25 cellular contexts compared by ENCODE assay signal in genomic region chr5:81395262-81395661, GRCh38. TPM values are rescaled to one million over a fixed set of nuclear protein-coding genes. Genes with fewer than 3 reads are reported as not detected.
DNase-seq lines count a peak whose midpoint lies in the region; ATAC-seq, FAIRE-seq and TF ChIP-seq lines count a peak whose summit lies in the region.
"Had no signal": no experiment of that assay in that cellular context is flagged by ENCODE, and none has a peak within 500 bp of the region (broad histone marks: within the 10 kb centered on the region; RNA-seq: fewer than 3 reads in every experiment).

No MANE protein-coding gene starts in this region.

- TF ChIP-seq CTCF in HepG2 (CRISPR knock-in tag; IDR thresholded peaks at IDR 0.05) (no peak), right lobe of liver (IDR thresholded peaks at IDR 0.05) (no peak), foreskin fibroblast (IDR thresholded peaks at IDR 0.05; ENCODE audit: low read depth, low read length) (no peak), tibial nerve (IDR thresholded peaks at IDR 0.05) (no peak), prostate gland (IDR thresholded peaks at IDR 0.05) (no peak), ovary (IDR thresholded peaks at IDR 0.05) (no peak)

- H3K4me2 ChIP-seq in HepG2 (ENCODE audit: low read depth, low read length), result no peak overlapping the region
- H3K4me2 ChIP-seq: BLaER1 had no signal

- in situ Hi-C loops in HepG2 (cut with HindIII; ENCODE audit: extremely low pct_ligation_motif_present, low pct_unique_long_range_greater_than_20kb), result no loop called here

- CTCF ChIA-PET in HepG2 (lab: Yijun Ruan, JAX; ENCODE audit: low intra/inter-chr PET ratio, low total read pairs), result no interaction called here

- H3K79me2 ChIP-seq in HepG2 (ENCODE audit: insufficient read depth, low read length), result no peaks in the 10 kb centered on the region

- intact Hi-C loops in HepG2 (cut with micrococcal nuclease; ENCODE audit: unreplicated experiment) (no loop called here), right lobe of liver (cut with DNase I) (no loop called here), prostate gland (cut with DNase I) (no loop called here), ovary (cut with DNase I) (no loop called here)

- no peak for FAIRE-seq in HepG2 (lab: Jason Lieb, UNC)
- FAIRE-seq: A204.1, G401.6, GM12892, H1 had no signal

- H3K9ac ChIP-seq in HepG2 (ENCODE audit: insufficient read depth, low read depth, low read length), result no peak overlapping the region
- H3K9ac ChIP-seq: BLaER1, GM23248 had no signal

- TF ChIP-seq RAD21 in HepG2 (CRISPR knock-in tag; IDR thresholded peaks at IDR 0.05), result no peak

- ATAC-seq in HepG2 (no peak), right lobe of liver (no peak)
- ATAC-seq: CD8-positive, alpha-beta T cell; HCT116 had no signal

- no peak for TF ChIP-seq EP300 in HepG2 (IDR thresholded peaks at IDR 0.05; ENCODE audit: low read depth in 2 of 2, low read length in 2 of 2)
- TF ChIP-seq EP300 in HepG2 (CRISPR knock-in tag; IDR thresholded peaks at IDR 0.05; ENCODE audit: borderline replicate concordance), result no peak
- no peak for TF ChIP-seq EP300 in tibial nerve (IDR thresholded peaks at IDR 0.05)
- TF ChIP-seq EP300 in ovary (IDR thresholded peaks at IDR 0.05), result no peak

- H3K27me3 ChIP-seq in HepG2 (ENCODE audit: control insufficient read depth in 1 of 2, insufficient read depth in 2 of 2, low read length in 2 of 2) (peaks cover 2 to 17% of the 10 kb centered on the region in 2 experiments; a peak in 3 of 5 replicates), right lobe of liver (no peaks in the 10 kb centered on the region), tibial nerve (peaks cover 0 to 28% of the 10 kb centered on the region in 2 donors), prostate gland (replicated peaks; ENCODE audit: insufficient read depth) (no peaks in the 10 kb centered on the region), ovary (no peaks in the 10 kb centered on the region)
- H3K27me3 ChIP-seq: BLaER1 had no signal

- no peak overlapping the region for H2AFZ ChIP-seq in HepG2 (ENCODE audit: low read length)

- H3K36me3 ChIP-seq in HepG2 (replicated peaks in 1 of 2; ENCODE audit: control insufficient read depth in 1 of 2, insufficient read depth in 2 of 2, low read length in 2 of 2) (no peaks in the 10 kb centered on the region), right lobe of liver (no peaks in the 10 kb centered on the region), tibial nerve (no peaks in the 10 kb centered on the region), prostate gland (no peaks in the 10 kb centered on the region), ovary (no peaks in the 10 kb centered on the region)
- H3K36me3 ChIP-seq: BLaER1 had no signal

- H3K9me3 ChIP-seq in HepG2 (ENCODE audit: low read length), result no peaks in the 10 kb centered on the region
- no peaks in the 10 kb centered on the region for H3K9me3 ChIP-seq in right lobe of liver
- peaks cover 0 to 4% (median 0%) of the 10 kb centered on the region in 4 donors for H3K9me3 ChIP-seq in tibial nerve
- no peaks in the 10 kb centered on the region for H3K9me3 ChIP-seq in prostate gland
- H3K9me3 ChIP-seq in ovary, result no peaks in the 10 kb centered on the region

- DNase-seq in NCI-H2227 (lab: John Stamatoyannopoulos, UW; ENCODE audit: unreplicated experiment) (peak; percentile 8), NCI-H2227 treated with DMSO at 0.1 percent for 48 hours (lab: John Stamatoyannopoulos, UW) (no peak), HepG2 (ENCODE audit: low spot score) (no peak), right lobe of liver (no peak), foreskin fibroblast (peak; percentile 3 to 52), tibial nerve (ENCODE audit: low spot score in 2 of 2) (no peak), prostate gland (ENCODE audit: low spot score) (no peak), ovary (no peak)
- DNase-seq: Caco-2; CD4-positive, CD25-positive, alpha-beta regulatory T cell; CD8-positive, alpha-beta T cell; DMS153; DND-41; GM23248; H7; HFFc6 had no signal

- H3K27ac ChIP-seq in HepG2 (ENCODE audit: extremely low read length, insufficient read depth, low read length) (no peak overlapping the region), right lobe of liver (peak overlapping the region in 1 of 3 donors; percentile 95), tibial nerve (no peak overlapping the region), prostate gland (no peak overlapping the region), ovary (no peak overlapping the region)
- H3K27ac ChIP-seq: 22Rv1, BLaER1, C4-2B, GM23248 had no signal

- no peaks in the 10 kb centered on the region for H4K20me1 ChIP-seq in HepG2 (ENCODE audit: insufficient read depth, low read length)
- H4K20me1 ChIP-seq: BLaER1 had no signal

- TF ChIP-seq POLR2A in HepG2 (IDR thresholded peaks at IDR 0.05; ENCODE audit: insufficient read depth in 1 of 2, low read depth in 2 of 2, low read length in 2 of 2), result no peak
- no peak for TF ChIP-seq POLR2A in right lobe of liver (IDR thresholded peaks at IDR 0.05)
- TF ChIP-seq POLR2A in tibial nerve (IDR thresholded peaks at IDR 0.05), result no peak
- no peak for TF ChIP-seq POLR2A in prostate gland (IDR thresholded peaks at IDR 0.05)
- no peak for TF ChIP-seq POLR2A in ovary (IDR thresholded peaks at IDR 0.05)

- BruUV-seq in HepG2 (replicated peaks; lab: Mats Ljungman, UMichigan), result no TSS peak

- H3K4me1 ChIP-seq in HepG2 (ENCODE audit: insufficient read depth, low read length) (no peaks in the 10 kb centered on the region), right lobe of liver (peaks cover 0 to 20% (median 4%) of the 10 kb centered on the region in 4 donors), tibial nerve (peaks cover 0 to 19% (median 3%) of the 10 kb centered on the region in 4 donors), prostate gland (replicated peaks) (no peaks in the 10 kb centered on the region), ovary (ENCODE audit: insufficient read depth) (peaks cover 3% of the 10 kb centered on the region)
- H3K4me1 ChIP-seq: BLaER1, Caco-2 had no signal

- H3K4me3 ChIP-seq in HepG2 (replicated peaks in 1 of 3; ENCODE audit: insufficient read depth in 1 of 3, low read depth in 2 of 3, low read length in 3 of 3), result no peak overlapping the region
- H3K4me3 ChIP-seq in right lobe of liver, result no peak overlapping the region
- no peak overlapping the region for H3K4me3 ChIP-seq in foreskin fibroblast (ENCODE audit: low read depth in 1 of 2, low read length in 2 of 2)
- H3K4me3 ChIP-seq in tibial nerve, result no peak overlapping the region
- H3K4me3 ChIP-seq in prostate gland, result no peak overlapping the region
- H3K4me3 ChIP-seq in ovary, result no peak overlapping the region
- H3K4me3 ChIP-seq: BLaER1 had no signal

- POLR2A ChIA-PET in HepG2 (lab: Yijun Ruan, JAX), result no interaction called here

- WGBS in HepG2 (ENCODE audit: low lambda C conversion rate), result 30% methylated on average over 3 of the region's 3 CpGs
- WGBS in right lobe of liver (ENCODE audit: insufficient coverage, low coverage, low lambda C conversion rate, missing lambda C conversion rate), result 67% methylated on average over 2 of the region's 3 CpGs
- WGBS in tibial nerve, 2 donors, result 49 to 59% methylated on average over 3 of the region's 3 CpGs
- 74% methylated on average over 3 of the region's 3 CpGs for WGBS in prostate gland
- 53 to 58% (median 57%) methylated on average over 3 of the region's 3 CpGs for WGBS in ovary, 3 donors

TF ChIP-seq in HepG2, 621 proteins besides CTCF, POLR2A, EP300 and RAD21:
- no peak for TF ChIP-seq RAD51 (IDR thresholded peaks at IDR 0.05; ENCODE audit: borderline replicate concordance)
- TF ChIP-seq ESRRA (CRISPR knock-in tag; IDR thresholded peaks at IDR 0.05; ENCODE audit: low read depth), result no peak
- TF ChIP-seq ZFP37 (CRISPR knock-in tag; IDR thresholded peaks at IDR 0.05; ENCODE audit: borderline replicate concordance), result no peak
- TF ChIP-seq SMARCE1 (IDR thresholded peaks at IDR 0.05; ENCODE audit: borderline replicate concordance), result no peak
- TF ChIP-seq IKZF1 (IDR thresholded peaks at IDR 0.05), result no peak
- peak; percentile 94 for TF ChIP-seq RBAK (CRISPR knock-in tag; IDR thresholded peaks at IDR 0.05)
- no peak for TF ChIP-seq MED1 (CRISPR knock-in tag; IDR thresholded peaks at IDR 0.05)
- no peak for TF ChIP-seq MIXL1 (CRISPR knock-in tag; IDR thresholded peaks at IDR 0.05)

RNA-seq across cellular contexts. Expression of gene ACOT12, which starts 1.3 kb away (rescaled TPM):
- total RNA-seq in HepG2 (2016; rRNA removed; fragmentation: Illumina TruSeq; extraction: Trizol) (not detected in 2 replicates), right lobe of liver (100 to 1,000 TPM in 2 of 6 experiments, 10 to 100 TPM in 4; 50.5 to 115 (median 67.5) TPM), tibial nerve (1 to 10 TPM in 1 of 4 donors, not detected in 3; 1.7 TPM), prostate gland (1 to 10 TPM in 1 of 2 donors, not detected in 1; 1.0 TPM), ovary (under 1 TPM in 1 of 7 donors, not detected in 6; 0.48 TPM)
- total RNA-seq in HepG2 (2016; cell fraction: cytosol; rRNA removed; fragmentation: Illumina TruSeq; extraction: Trizol; ENCODE audit: low read depth), result not detected in 2 replicates
- not detected in 2 replicates for total RNA-seq in HepG2 (2016; cell fraction: insoluble cytoplasmic fraction; rRNA removed; fragmentation: Illumina TruSeq; extraction: Trizol)
- not detected in 2 replicates for total RNA-seq in HepG2 (2016; cell fraction: membrane; rRNA removed; fragmentation: Illumina TruSeq; extraction: Trizol)
- total RNA-seq in HepG2 (2016; cell fraction: nucleus; rRNA removed; fragmentation: Illumina TruSeq; extraction: Trizol), result not detected in 2 replicates
- polyA plus RNA-seq in HepG2 (2011; rRNA removed) (not detected in 2 replicates), ovary (not detected)
- polyA plus RNA-seq in HepG2 (2011; cell fraction: cytosol; rRNA removed), result not detected in 2 replicates
- 0.05 TPM in 1 of 2 replicates, not detected in the other for polyA plus RNA-seq in HepG2 (2011; cell fraction: nucleus; rRNA removed)
- polyA plus RNA-seq in HepG2 (2012), result 0.09 TPM in 1 of 2 replicates, not detected in the other
- not detected in 2 replicates for polyA plus RNA-seq in HepG2 (2016; cell fraction: cytosol; fragmentation: Illumina TruSeq; extraction: Trizol; ENCODE audit: low read depth)
- polyA plus RNA-seq in HepG2 (2016; cell fraction: insoluble cytoplasmic fraction; fragmentation: Illumina TruSeq; extraction: Trizol; ENCODE audit: low read depth), result not detected in 2 replicates
- polyA plus RNA-seq in HepG2 (2016; cell fraction: membrane; fragmentation: Illumina TruSeq; extraction: Trizol; ENCODE audit: low read depth), result not detected in 2 replicates
- 0.29 TPM in 1 of 2 replicates, not detected in the other for polyA plus RNA-seq in HepG2 (2016; cell fraction: nucleus; fragmentation: Illumina TruSeq; extraction: Trizol; ENCODE audit: insufficient read depth, low read depth)
- not detected in 2 replicates for polyA minus RNA-seq in HepG2 (2011; rRNA and poly(A)+ RNA removed; ENCODE audit: low replicate concordance)
- polyA minus RNA-seq in HepG2 (2011; cell fraction: cytosol; rRNA and poly(A)+ RNA removed), result not detected in 2 replicates
- polyA minus RNA-seq in HepG2 (2011; cell fraction: nucleus; rRNA and poly(A)+ RNA removed), result not detected in 2 replicates
- total RNA-seq: B cell; CD4-positive, CD25-positive, alpha-beta regulatory T cell; CD8-positive, alpha-beta T cell; GM23248; H1; H7; HFFc6 had no signal
- polyA plus RNA-seq: CD4-positive, CD25-positive, alpha-beta regulatory T cell; GM23248 had no signal

Comparison
In these comparisons a context has a peak if more than half of its experiments do, and no peak if none do; other contexts are left out.
1. DNase-seq: peak in NCI-H2227 (single experiment) and foreskin fibroblast (2 of 2); none in NCI-H2227 treated with DMSO at 0.1 percent for 48 hours (single experiment), HepG2 (single experiment), right lobe of liver (0 of 3), tibial nerve (0 of 2), prostate gland (single experiment) and ovary (0 of 5).
2. RNA of gene ACOT12, which starts 1.3 kb away (total RNA-seq): 50.5 to 115 TPM in right lobe of liver; 1.0 TPM in prostate gland, not detected in HepG2, 1.7 TPM in tibial nerve and 0.48 TPM in ovary; every median in the first group is over 10 times any median in the second.